ENCODE assay signal across 9 cellular contexts in the genomic region with DNA sequence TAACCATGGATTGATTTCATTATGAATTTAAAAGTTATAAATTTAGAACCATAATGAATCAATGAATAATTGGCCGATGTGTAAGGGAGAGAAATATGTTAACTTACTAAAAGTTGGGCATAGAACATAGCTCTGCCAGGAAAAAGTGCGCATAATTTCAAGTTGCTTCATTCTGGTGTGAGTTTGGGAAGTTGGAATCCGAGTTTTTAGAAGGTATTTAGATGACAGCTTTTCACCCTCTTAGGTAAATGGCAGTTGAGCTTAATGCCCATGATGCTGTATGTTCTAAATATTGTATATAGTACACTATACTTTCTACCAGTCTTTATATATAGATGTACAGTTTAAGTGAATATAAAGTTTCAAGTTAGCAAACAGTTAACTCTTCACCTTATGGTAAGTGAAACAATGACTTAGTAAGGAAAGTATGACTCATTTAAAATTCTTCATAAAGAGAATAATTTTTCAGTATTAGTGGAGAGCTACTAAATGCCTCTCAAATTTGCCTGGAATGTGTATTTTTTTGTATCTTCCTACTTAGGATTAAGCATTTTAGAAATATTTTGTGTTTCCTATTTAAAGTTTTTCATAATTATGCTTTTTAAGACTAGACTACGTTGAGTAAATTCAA. TPM values are rescaled to one million over a fixed set of nuclear protein-coding genes. Genes with fewer than 3 reads are reported as not detected.
A peak's percentile ranks its signal among the peaks of the same experiment; 100 is the strongest.
DNase-seq lines count a peak whose midpoint lies in the region; FAIRE-seq and TF ChIP-seq lines count a peak whose summit lies in the region.
"Had no signal": no experiment of that assay in that cellular context is flagged by ENCODE, and none has a peak within 500 bp of the region (broad histone marks: within the 10 kb centered on the region; RNA-seq: fewer than 3 reads in every experiment).

No MANE protein-coding gene starts in this region.

- no peak for FAIRE-seq in GM12892 (lab: Jason Lieb, UNC)
- FAIRE-seq: A204.1 had no signal

- H3K4me3 ChIP-seq in SK-N-MC (peak overlapping the region; percentile 77), fibroblast of pulmonary artery (replicated peaks; ENCODE audit: low read depth, low read length) (peak overlapping the region; percentile 83), skeletal muscle satellite cell (ENCODE audit: low read length) (peak overlapping the region; percentile 93)

- TF ChIP-seq POLR2A in GM12892 (IDR thresholded peaks at IDR 0.05; ENCODE audit: low read depth, low read length), result no peak

- H3K36me3 ChIP-seq in SK-N-MC (ENCODE audit: insufficient read depth, low read length), result no peaks in the 10 kb centered on the region
- H3K36me3 ChIP-seq in skeletal muscle satellite cell (ENCODE audit: insufficient read depth, low read length), result peaks cover 18% of the 10 kb centered on the region

- DNase-seq in DMS53 (lab: John Stamatoyannopoulos, UW), result peak; percentile 16
- no peak for DNase-seq in DMS53 treated with DMSO at 0.1 percent for 48 hours (lab: John Stamatoyannopoulos, UW; ENCODE audit: unreplicated experiment)
- DNase-seq in SK-N-MC (ENCODE audit: low read depth, low spot score), result no peak
- DNase-seq in fibroblast of pulmonary artery (ENCODE audit: low read depth), result peak; percentile 26
- DNase-seq in GM12892 (ENCODE audit: insufficient read length), result no peak
- DNase-seq in DMS153 treated with DMSO at 0.1 percent for 48 hours (lab: John Stamatoyannopoulos, UW; ENCODE audit: unreplicated experiment), result no peak
- no peak for DNase-seq in cortex of kidney (lab: John Stamatoyannopoulos, UW)

- H3K4me2 ChIP-seq in skeletal muscle satellite cell (ENCODE audit: low read length), result peak overlapping the region; percentile 81

- peak overlapping the region; percentile 80 for H3K9ac ChIP-seq in SK-N-MC (ENCODE audit: insufficient read length)
- H3K9ac ChIP-seq in skeletal muscle satellite cell (ENCODE audit: low read depth, low read length), result peak overlapping the region; percentile 95

- no peak overlapping the region for H3K27ac ChIP-seq in SK-N-MC

- H3K4me1 ChIP-seq in skeletal muscle satellite cell (ENCODE audit: control insufficient read depth, insufficient read depth, low read length), result peaks cover 39% of the 10 kb centered on the region

- H3K27me3 ChIP-seq in skeletal muscle satellite cell (ENCODE audit: control insufficient read depth, insufficient read depth, low read length), result no peaks in the 10 kb centered on the region

- H3K9me3 ChIP-seq in SK-N-MC (ENCODE audit: low read depth, low read length), result no peaks in the 10 kb centered on the region
- H3K9me3 ChIP-seq in skeletal muscle satellite cell (replicated peaks; ENCODE audit: low read length), result no peaks in the 10 kb centered on the region

- no peak for TF ChIP-seq CTCF in fibroblast of pulmonary artery (IDR thresholded peaks at IDR 0.05; ENCODE audit: low read length, missing control alignments)

RNA-seq across cellular contexts. Expression of gene C1GALT1, which starts 1.6 kb away (rescaled TPM):
- total RNA-seq in skeletal muscle satellite cell (2012; rRNA removed), result 71.6 and 93.3 TPM in 2 replicates
- 13.6 TPM for polyA plus RNA-seq in GM12892 (2012; ENCODE audit: missing spikeins)

Comparison
In these comparisons a context has a peak if more than half of its experiments do, and no peak if none do; other contexts are left out.
1. DNase-seq: peak in DMS53 (single experiment) and fibroblast of pulmonary artery (single experiment); none in DMS53 treated with DMSO at 0.1 percent for 48 hours (single experiment), SK-N-MC (single experiment), GM12892 (single experiment), DMS153 treated with DMSO at 0.1 percent for 48 hours (single experiment) and cortex of kidney (single experiment).
2. Peak in every context shown above with its lines, with median percentiles within 50 percentile points of each other: H3K4me3 ChIP-seq.